Comparison of ENCODE assay signal across 28 cellular contexts in genomic region chr3:111438283-111438682, GRCh38.
"Had no signal": no experiment of that assay in that cellular context is flagged by ENCODE, and none has a peak within 500 bp of the region (broad histone marks: within the 10 kb centered on the region; RNA-seq: fewer than 3 reads in every experiment).

No MANE protein-coding gene starts in this region.

- H3K9me3 ChIP-seq: adrenal gland, ascending aorta, body of pancreas had no signal

- H3K4me1 ChIP-seq: adrenal gland, ascending aorta, body of pancreas, breast epithelium had no signal

- H3K4me3 ChIP-seq: adrenal gland, ascending aorta, body of pancreas, breast epithelium, cardiac muscle cell had no signal

- DNase-seq: activated effector memory CD4-positive, alpha-beta T cell treated with anti-CD3 and anti-CD28 coated beads, Interleukin-2, amount 50 U/mL, for 16 hours; activated effector memory CD4-positive, alpha-beta T cell treated with Interleukin-2 at 50 U/mL for 16 hours; activated gamma-delta T cell; activated gamma-delta T cell treated with Interleukin-2 at 50 U/mL for 16 hours; activated naive CD4-positive, alpha-beta T cell; activated naive CD4-positive, alpha-beta T cell treated with anti-CD3 and anti-CD28 coated beads for 36 hours; activated naive CD4-positive, alpha-beta T cell treated with anti-CD3 and anti-CD28 coated beads, Interleukin-2, amount 10 ng/mL, durations not matched to agents 7 days and 5 days; activated naive CD4-positive, alpha-beta T cell treated with anti-CD3 and anti-CD28 coated beads, Interleukin-2, amount 50 U/mL, for 16 hours; activated naive CD4-positive, alpha-beta T cell treated with Interleukin-2 at 50 U/mL for 16 hours; activated naive CD8-positive, alpha-beta T cell treated with anti-CD3 and anti-CD28 coated beads for 36 hours; activated naive CD8-positive, alpha-beta T cell treated with anti-CD3 and anti-CD28 coated beads, Interleukin-2, amount 10 ng/mL, durations not matched to agents 7 days and 5 days; activated naive CD8-positive, alpha-beta T cell treated with anti-CD3 and anti-CD28 coated beads, Interleukin-2, amount 50 U/mL, for 24 hours; activated T-cell treated with anti-CD3 and anti-CD28 coated beads, Interleukin-2, amount 50 U/mL, for 4 hours; activated T-cell treated with anti-CD3 and anti-CD28 coated beads, Interleukin-2, amount 50 U/mL, for 48 hours; activated T-cell treated with anti-CD3 and anti-CD28 coated beads, Interleukin-2, amount 50 U/mL, for 72 hours; adrenal gland; amniotic stem cell; amygdala; anterior cingulate cortex; aorta; body of pancreas; brain microvascular endothelial cell; caudate nucleus; central memory CD4-positive, alpha-beta T cell; cerebellar nuclear complex had no signal

- H3K27me3 ChIP-seq: adrenal gland, ascending aorta, body of pancreas, brain microvascular endothelial cell, breast epithelium, cardiac muscle cell had no signal

- H3K36me3 ChIP-seq: adrenal gland, ascending aorta, brain microvascular endothelial cell, breast epithelium, cardiac muscle cell had no signal

- H3K27ac ChIP-seq: adrenal gland, ascending aorta, body of pancreas, brain microvascular endothelial cell, breast epithelium, cardiac muscle cell had no signal
